ENCODE assay signal across 8 cellular contexts in the genomic region with DNA sequence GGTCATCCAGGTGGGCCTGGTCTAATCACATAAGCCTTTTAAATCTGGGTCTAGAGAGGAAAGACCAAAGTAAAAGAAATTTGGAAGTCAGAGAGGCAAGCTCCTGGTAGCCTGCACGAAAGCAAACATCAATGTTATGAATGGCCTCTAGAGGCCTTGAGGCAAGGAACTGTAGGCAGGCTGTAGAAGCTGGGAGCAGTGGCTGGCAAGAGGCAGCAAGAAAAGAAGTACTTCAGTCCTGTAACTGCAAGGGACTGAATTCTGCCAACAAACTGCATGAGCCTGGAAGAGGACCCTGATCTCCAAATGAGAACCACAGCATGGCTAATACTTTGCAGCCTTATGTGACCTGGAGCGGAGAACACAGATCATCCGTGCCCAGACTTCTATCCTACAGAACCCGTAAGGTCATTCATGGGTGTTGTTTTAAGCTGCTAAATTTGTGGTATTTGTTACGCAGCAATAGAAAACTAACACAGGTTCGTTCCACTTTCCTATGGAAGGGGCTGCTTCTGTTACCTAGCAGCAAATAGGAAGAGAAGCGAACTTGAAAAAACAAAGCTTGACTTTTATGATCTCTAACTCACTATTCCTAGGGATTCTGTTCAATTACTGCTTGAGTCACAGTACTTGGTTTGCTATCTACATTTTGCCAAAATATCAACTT. TPM values are rescaled to one million over a fixed set of nuclear protein-coding genes. Genes with fewer than 3 reads are reported as not detected.
DNase-seq lines count a peak whose midpoint lies in the region; ATAC-seq, FAIRE-seq and TF ChIP-seq lines count a peak whose summit lies in the region.

No MANE protein-coding gene starts in this region.

- POLR2A ChIA-PET in A549 (lab: Yijun Ruan, JAX): interaction anchor here (1.0 to 3.3 kb wide), 4 partner anchors 7 to 247 kb away, joined by 3 to 32 read pairs (median 12); partner anchors contain the start of genes KDM3A, POLR1A and PTCD3

- intact Hi-C loops in ascending aorta (cut with DNase I) (loop anchor here (2.0 kb wide), 3 partner anchors 31 to 247 kb away; partner anchors contain the start of genes KDM3A and POLR1A), lower lobe of right lung (cut with DNase I) (no loop called here)

- TF ChIP-seq EP300 in A549 (IDR thresholded peaks at IDR 0.05): no peak

- DNase-seq in A549 (ENCODE audit: low read depth in 1 of 2, low spot score in 1 of 2): peak in 1 of 2 experiments; percentile 31
- DNase-seq in HFFc6: no peak
- DNase-seq in ascending aorta (ENCODE audit: low spot score in 2 of 2): no peak
- no peak for DNase-seq in lower lobe of right lung
- DNase-seq in HPDE6-E6E7 (ENCODE audit: extremely low spot score): no peak
- DNase-seq in NCI-H128 (lab: John Stamatoyannopoulos, UW; ENCODE audit: unreplicated experiment): no peak
- no peak for DNase-seq in H54 (ENCODE audit: insufficient read length, low spot score)

- no peak for ATAC-seq in A549
- ATAC-seq in lower lobe of right lung: no peak
- no peak for ATAC-seq in GM18505 (IDR thresholded peaks at IDR 0.05; ENCODE audit: unreplicated experiment)

- peak overlapping the region; percentile 69 for H3K4me3 ChIP-seq in A549
- H3K4me3 ChIP-seq in ascending aorta: peak overlapping the region; percentile 89 to 91
- peak overlapping the region; percentile 93 for H3K4me3 ChIP-seq in lower lobe of right lung

- WGBS in A549 (ENCODE audit: missing lambda C conversion rate): 66% methylated on average over 7 of the region's 7 CpGs

- TF ChIP-seq CTCF in A549 (IDR thresholded peaks at IDR 0.05) (no peak), HFFc6 (IDR thresholded peaks at IDR 0.05) (peak; percentile 32; the same call in 1 of the 2 replicates), ascending aorta (IDR thresholded peaks at IDR 0.05) (no peak), lower lobe of right lung (IDR thresholded peaks at IDR 0.05) (no peak)

- H3K4me2 ChIP-seq in A549: peak overlapping the region; percentile 88

- H3K36me3 Mint-ChIP-seq in HFFc6 (ENCODE audit: low read depth): peaks cover 23% of the 10 kb centered on the region

- FAIRE-seq in A549 (lab: Jason Lieb, UNC): no peak
- no peak for FAIRE-seq in H54 (lab: Jason Lieb, UNC)

- peak overlapping the region; percentile 92 for H3K4me3 Mint-ChIP-seq in HFFc6

- H3K4me1 ChIP-seq in A549 (peaks cover 22% of the 10 kb centered on the region), ascending aorta (peaks cover 6 to 36% of the 10 kb centered on the region in 2 donors), lower lobe of right lung (peaks cover 44% of the 10 kb centered on the region)

- no peaks in the 10 kb centered on the region for H3K9me3 Mint-ChIP-seq in HFFc6

- no peaks in the 10 kb centered on the region for H3K9me3 ChIP-seq in A549
- H3K9me3 ChIP-seq in ascending aorta: no peaks in the 10 kb centered on the region
- no peaks in the 10 kb centered on the region for H3K9me3 ChIP-seq in lower lobe of right lung

- H3K27ac ChIP-seq in A549 (peak overlapping the region; percentile 93 to 96; a peak in 5 of 6 replicates), ascending aorta (peak overlapping the region; percentile 99), lower lobe of right lung (peak overlapping the region; percentile 98)

- peaks cover 49% of the 10 kb centered on the region for H3K4me1 Mint-ChIP-seq in HFFc6 (ENCODE audit: low read depth)

- H3K27ac Mint-ChIP-seq in HFFc6: peak overlapping the region; percentile 98

- CTCF ChIA-PET in A549 (lab: Yijun Ruan, JAX): interaction anchor here (0.7 to 1.1 kb wide), 3 partner anchors 8 to 173 kb away, joined by 3 to 4 read pairs (median 3); no protein-coding TSS in a partner anchor

- no peak for TF ChIP-seq POLR2A in A549 (IDR thresholded peaks at IDR 0.05; ENCODE audit: low read length)
- no peak for TF ChIP-seq POLR2A in GM18505 (IDR thresholded peaks at IDR 0.05; ENCODE audit: borderline replicate concordance, extremely low read depth, insufficient read depth, insufficient read length)
- TF ChIP-seq POLR2A in H54 (IDR thresholded peaks at IDR 0.05; ENCODE audit: low read depth, low read length): no peak

- no peak for TF ChIP-seq RAD21 in A549 (conservative IDR thresholded peaks at IDR 0.05 in 1 of 2, IDR thresholded peaks at IDR 0.05 in 1 of 2)

- H3K27me3 Mint-ChIP-seq in HFFc6 (ENCODE audit: insufficient read depth): peaks cover 3% of the 10 kb centered on the region; the same call in 1 of the 2 replicates

- H3K36me3 ChIP-seq in ascending aorta (peaks cover 0 to 5% of the 10 kb centered on the region in 2 donors), lower lobe of right lung (peaks cover 11% of the 10 kb centered on the region)

- H3K27me3 ChIP-seq in ascending aorta: no peaks in the 10 kb centered on the region
- no peaks in the 10 kb centered on the region for H3K27me3 ChIP-seq in lower lobe of right lung (ENCODE audit: low read depth)

TF ChIP-seq in A549, 52 proteins besides CTCF, POLR2A, EP300 and RAD21:
- TF ChIP-seq NR3C1 (IDR thresholded peaks at IDR 0.05) (no peak), HDAC2 (IDR thresholded peaks at IDR 0.05) (no peak), USF2 (IDR thresholded peaks at IDR 0.05) (no peak)

RNA-seq across cellular contexts. Expression of gene IMMT, which starts 1.2 kb away (rescaled TPM):
- polyA plus RNA-seq in A549 (2011; rRNA removed): 126 and 157 TPM in 2 replicates
- 50.7 and 55.0 TPM in 2 replicates for polyA plus RNA-seq in A549 (2012; cell fraction: cytosol; rRNA removed)
- polyA plus RNA-seq in A549 (2012; cell fraction: nucleus; rRNA removed): 42.2 and 69.0 TPM in 2 replicates
- 101 to 109 TPM (median 107 TPM) in 3 replicates for polyA plus RNA-seq in A549 (2017; fragmentation: RNase III; extraction: RNeasy Plus Mini Kit Qiagen cat#74134 plus additional on column Dnase treatment)
- 81.2 and 82.0 TPM in 2 replicates for polyA minus RNA-seq in A549 (2011; rRNA and poly(A)+ RNA removed)
- 10 to 100 TPM; 83.0 to 93.4 (median 87.6) TPM for total RNA-seq in HFFc6 (2021; fragmentation: NEBNext Ultra II Directional; extraction: Animal tissue kit (Norgen Biotek cat#: 25700))
- 97.1 TPM for total RNA-seq in ascending aorta
- total RNA-seq in lower lobe of right lung: 58.0 TPM

RNA-seq across cellular contexts. Expression of gene MRPL35, which starts 5.2 kb away (rescaled TPM):
- polyA plus RNA-seq in A549 (2011; rRNA removed): 115 and 122 TPM in 2 replicates
- polyA plus RNA-seq in A549 (2012; cell fraction: cytosol; rRNA removed): 84.3 and 96.1 TPM in 2 replicates
- polyA plus RNA-seq in A549 (2012; cell fraction: nucleus; rRNA removed): 28.5 and 29.2 TPM in 2 replicates
- 68.6 to 78.6 TPM (median 70.5 TPM) in 3 replicates for polyA plus RNA-seq in A549 (2017; fragmentation: RNase III; extraction: RNeasy Plus Mini Kit Qiagen cat#74134 plus additional on column Dnase treatment)
- 82.3 and 113 TPM in 2 replicates for polyA minus RNA-seq in A549 (2011; rRNA and poly(A)+ RNA removed)
- 10 to 100 TPM; 36.3 to 55.3 (median 46.6) TPM for total RNA-seq in HFFc6 (2021; fragmentation: NEBNext Ultra II Directional; extraction: Animal tissue kit (Norgen Biotek cat#: 25700))
- 4.7 TPM for total RNA-seq in ascending aorta
- 22.5 TPM for total RNA-seq in lower lobe of right lung
